Comparison of ENCODE assay signal across 19 cellular contexts in the genomic region with DNA sequence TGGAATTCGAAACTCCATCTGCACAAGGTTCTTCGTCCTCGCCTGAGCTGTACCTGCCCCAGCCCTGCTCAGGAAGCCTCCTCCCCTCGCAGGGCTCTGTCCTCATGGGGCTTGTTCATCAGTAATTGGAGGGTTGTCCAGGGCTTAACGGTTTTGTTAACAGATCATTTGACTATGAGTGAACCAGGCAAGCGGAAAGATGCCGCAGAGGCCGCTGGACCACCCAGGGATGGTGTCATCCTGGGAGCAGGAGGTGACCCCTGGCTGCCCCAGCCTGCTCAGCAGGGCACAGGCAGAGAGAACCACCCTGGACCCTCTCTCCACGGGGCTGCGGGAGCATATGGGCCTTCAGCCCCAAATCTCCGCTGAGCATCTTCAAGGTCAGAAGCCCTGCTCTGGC.
DNase-seq lines count a peak whose midpoint lies in the region; ATAC-seq and TF ChIP-seq lines count a peak whose summit lies in the region.
"Had no signal": no experiment of that assay in that cellular context is flagged by ENCODE, and none has a peak within 500 bp of the region (broad histone marks: within the 10 kb centered on the region; RNA-seq: fewer than 3 reads in every experiment).

No MANE protein-coding gene starts in this region.

- no peaks in the 10 kb centered on the region for H3K79me2 ChIP-seq in neural progenitor cell (ENCODE audit: low read depth)

- H3K27ac ChIP-seq in BLaER1 (no peak overlapping the region), neural progenitor cell (no peak overlapping the region)
- H3K27ac ChIP-seq: C4-2B, HL-60 had no signal

- H3K9me3 ChIP-seq in BLaER1 (no peaks in the 10 kb centered on the region), neural progenitor cell (ENCODE audit: low read depth) (no peaks in the 10 kb centered on the region)

- H3K4me2 ChIP-seq in BLaER1: peak overlapping the region; percentile 35
- H3K4me2 ChIP-seq in neural progenitor cell: no peak overlapping the region

- H3K27me3 Mint-ChIP-seq in neural progenitor cell (ENCODE audit: insufficient read depth, low read depth): peaks cover 4% of the 10 kb centered on the region
- H3K27me3 Mint-ChIP-seq: B cell; CD4-positive, alpha-beta T cell had no signal

- H3F3A ChIP-seq in neural progenitor cell (ENCODE audit: low read depth): no peaks in the 10 kb centered on the region

- H3K27ac Mint-ChIP-seq in neural progenitor cell: peak overlapping the region; percentile 76
- H3K27ac Mint-ChIP-seq: B cell; CD4-positive, alpha-beta T cell had no signal

- H3K4me3 Mint-ChIP-seq in neural progenitor cell: peak overlapping the region; percentile 21
- H3K4me3 Mint-ChIP-seq: B cell; CD4-positive, alpha-beta T cell; HFFc6 had no signal

- no peak for ATAC-seq in HG03342 (IDR thresholded peaks at IDR 0.05; ENCODE audit: unreplicated experiment)
- ATAC-seq: HCT116, K562 had no signal

- H4K20me1 ChIP-seq in BLaER1 (no peaks in the 10 kb centered on the region), neural progenitor cell (ENCODE audit: low read depth) (no peaks in the 10 kb centered on the region)

- H3K27me3 ChIP-seq in BLaER1: no peaks in the 10 kb centered on the region
- H3K27me3 ChIP-seq in neural progenitor cell: no peaks in the 10 kb centered on the region

- H3K4me3 ChIP-seq in BLaER1: no peak overlapping the region
- H3K4me3 ChIP-seq in neural progenitor cell: no peak overlapping the region
- H3K4me3 ChIP-seq: K562 had no signal

- no peaks in the 10 kb centered on the region for H3K9me3 Mint-ChIP-seq in neural progenitor cell
- H3K9me3 Mint-ChIP-seq: CD4-positive, alpha-beta T cell; HFFc6 had no signal

- H2AFZ ChIP-seq in neural progenitor cell (replicated peaks): no peak overlapping the region

- H3K36me3 ChIP-seq in BLaER1: no peaks in the 10 kb centered on the region
- no peaks in the 10 kb centered on the region for H3K36me3 ChIP-seq in neural progenitor cell

- H3K36me3 Mint-ChIP-seq in neural progenitor cell: peaks cover 15% of the 10 kb centered on the region

- TF ChIP-seq CTCF in neural progenitor cell (IDR thresholded peaks at IDR 0.05): no peak

- peaks cover 13% of the 10 kb centered on the region for H3K4me1 Mint-ChIP-seq in neural progenitor cell
- H3K4me1 Mint-ChIP-seq: B cell had no signal

- DNase-seq in HK-2 (ENCODE audit: unreplicated experiment) (peak; percentile 18), left kidney (ENCODE audit: low read depth, low spot score) (peak; percentile 70), neural progenitor cell (ENCODE audit: low spot score) (peak; percentile 56), NCI-H2081 (lab: John Stamatoyannopoulos, UW) (no peak)
- no peak for DNase-seq in central memory CD4-positive, alpha-beta T cell
- DNase-seq: Calu3; CD4-positive, alpha-beta T cell; DMS79 treated with DMSO at 0.1 percent for 48 hours; GF-D8; GOT3; H7; HFFc6 had no signal

- H3K4me1 ChIP-seq in BLaER1 (peaks cover 13% of the 10 kb centered on the region), neural progenitor cell (peaks cover 21% of the 10 kb centered on the region)

- H3K9ac ChIP-seq in BLaER1 (no peak overlapping the region), neural progenitor cell (no peak overlapping the region)

Comparison
In these comparisons a context has a peak if more than half of its experiments do, and no peak if none do; other contexts are left out.
1. DNase-seq: peak in HK-2 (single experiment), left kidney (single experiment) and neural progenitor cell (single experiment); none in central memory CD4-positive, alpha-beta T cell (single experiment) and NCI-H2081 (0 of 2).